In genomic region chr12:57836442-57837375, GRCh38 we compare ENCODE assay signal across 8 cellular contexts. TPM values are rescaled to one million over a fixed set of nuclear protein-coding genes. Genes with fewer than 3 reads are reported as not detected.
A peak's percentile ranks its signal among the peaks of the same experiment; 100 is the strongest.
DNase-seq lines count a peak whose midpoint lies in the region; ATAC-seq and TF ChIP-seq lines count a peak whose summit lies in the region.

No MANE protein-coding gene starts in this region.

- no peak for ATAC-seq in thoracic aorta (ENCODE audit: insufficient number of reproducible peaks, low FRiP score, low read depth)

- no peak overlapping the region for H3K4me3 ChIP-seq in colonic mucosa
- H3K4me3 ChIP-seq in thoracic aorta: peak overlapping the region; percentile 98

- DNase-seq in GM20000 (ENCODE audit: low spot score): peak; percentile 71
- DNase-seq in HPDE6-E6E7 (ENCODE audit: extremely low spot score): peak; percentile 43
- peak; percentile 47 for DNase-seq in SK-MEL-5 (ENCODE audit: low read depth, low spot score)
- peak; percentile 80 for DNase-seq in colonic mucosa
- DNase-seq in lung microvascular endothelial cell (ENCODE audit: low read depth in 2 of 2): peak; percentile 37 to 90
- DNase-seq in thoracic aorta (ENCODE audit: low spot score): no peak
- no peak for DNase-seq in superior temporal gyrus (ENCODE audit: extremely low spot score)

- H3K27ac ChIP-seq in colonic mucosa (peak overlapping the region; percentile 66), thoracic aorta (peak overlapping the region; percentile 39 to 61)

- H3K4me1 ChIP-seq in ES-I3 (ENCODE audit: insufficient read depth, low read length) (peaks cover 86% of the 10 kb centered on the region), colonic mucosa (peaks cover 85% of the 10 kb centered on the region), thoracic aorta (ENCODE audit: control insufficient read depth in 1 of 2, low read depth in 2 of 2) (peaks cover 96 to 100% of the 10 kb centered on the region in 2 donors)

- TF ChIP-seq CTCF in GM20000 (IDR thresholded peaks at IDR 0.05; ENCODE audit: extremely low read depth, missing control alignments) (no peak), colonic mucosa (IDR thresholded peaks at IDR 0.05) (no peak), thoracic aorta (IDR thresholded peaks at IDR 0.05) (no peak)

- H3K9me3 ChIP-seq in ES-I3 (ENCODE audit: control insufficient read depth, insufficient read depth, low read length) (no peaks in the 10 kb centered on the region), colonic mucosa (no peaks in the 10 kb centered on the region), thoracic aorta (no peaks in the 10 kb centered on the region)

- H3K27me3 ChIP-seq in colonic mucosa (no peaks in the 10 kb centered on the region), thoracic aorta (replicated peaks; ENCODE audit: insufficient read depth) (no peaks in the 10 kb centered on the region)

- in situ Hi-C loops in SK-MEL-5 (cut with HindIII; ENCODE audit: low pct_unique_long_range_greater_than_20kb, low sequenced_read_pairs): no loop called here

- H3K36me3 ChIP-seq in ES-I3 (ENCODE audit: insufficient read depth, low read length): no peaks in the 10 kb centered on the region
- H3K36me3 ChIP-seq in colonic mucosa: no peaks in the 10 kb centered on the region
- H3K36me3 ChIP-seq in thoracic aorta: no peaks in the 10 kb centered on the region

- H3K9ac ChIP-seq in ES-I3 (ENCODE audit: low read depth, low read length) (peak overlapping the region; percentile 2; the same call in 1 of the 2 replicates), colonic mucosa (ENCODE audit: low read depth in 2 of 2, low read length in 2 of 2) (peak overlapping the region in 1 of 2 donors; percentile 66)

- intact Hi-C loops in colonic mucosa (cut with DNase I): no loop called here

RNA-seq across cellular contexts. Expression of gene CTDSP2, which starts 9.8 kb away (rescaled TPM):
- total RNA-seq in SK-MEL-5 (2014; rRNA removed; shearing (Covaris generic)): 27.8 and 29.6 TPM in 2 replicates
- polyA plus RNA-seq in SK-MEL-5 (2015; cell fraction: cytosol; rRNA removed): 83.6 and 95.1 TPM in 2 replicates
- polyA plus RNA-seq in SK-MEL-5 (2015; cell fraction: nucleus; rRNA removed): 69.2 and 87.3 TPM in 2 replicates
- total RNA-seq in colonic mucosa: 100 to 1,000 TPM; 131 to 200 TPM
- 47.9 and 62.3 TPM in 2 replicates for total RNA-seq in lung microvascular endothelial cell
- 100 to 1,000 TPM; 170 to 222 TPM for total RNA-seq in thoracic aorta

RNA-seq across cellular contexts. Expression of gene AVIL, which starts 18.2 kb away (rescaled TPM):
- total RNA-seq in SK-MEL-5 (2014; rRNA removed; shearing (Covaris generic)): 0.75 and 0.77 TPM in 2 replicates
- 0.05 and 0.14 TPM in 2 replicates for polyA plus RNA-seq in SK-MEL-5 (2015; cell fraction: cytosol; rRNA removed)
- polyA plus RNA-seq in SK-MEL-5 (2015; cell fraction: nucleus; rRNA removed): 6.0 and 9.3 TPM in 2 replicates
- total RNA-seq in colonic mucosa (1 to 10 TPM; 5.1 to 8.1 TPM), lung microvascular endothelial cell (0.65 and 2.2 TPM in 2 replicates), thoracic aorta (10 to 100 TPM in 1 of 2 donors, 1 to 10 TPM in 1; 2.2 to 15.3 TPM)

RNA-seq across cellular contexts. Expression of gene TSFM, which starts 54.1 kb away (rescaled TPM):
- total RNA-seq in SK-MEL-5 (2014; rRNA removed; shearing (Covaris generic)): 77.3 and 80.2 TPM in 2 replicates
- 47.8 and 51.9 TPM in 2 replicates for polyA plus RNA-seq in SK-MEL-5 (2015; cell fraction: cytosol; rRNA removed)
- 16.9 and 26.7 TPM in 2 replicates for polyA plus RNA-seq in SK-MEL-5 (2015; cell fraction: nucleus; rRNA removed)
- 10 to 100 TPM; 35.6 to 68.9 TPM for total RNA-seq in colonic mucosa
- total RNA-seq in lung microvascular endothelial cell: 15.5 and 18.5 TPM in 2 replicates
- 10 to 100 TPM; 15.4 to 19.3 TPM for total RNA-seq in thoracic aorta

Comparison
In these comparisons a context has a peak if more than half of its experiments do, and no peak if none do; other contexts are left out.
1. DNase-seq: peak in GM20000 (single experiment), HPDE6-E6E7 (single experiment), SK-MEL-5 (single experiment), colonic mucosa (single experiment) and lung microvascular endothelial cell (2 of 2); none in thoracic aorta (single experiment) and superior temporal gyrus (single experiment).